In genomic region chr2:202035941-202036372, GRCh38 we compare ENCODE assay signal across 1 cellular context.
A peak's percentile ranks its signal among the peaks of the same experiment; 100 is the strongest.
TF ChIP-seq lines count a peak whose summit lies in the region.

No MANE protein-coding gene starts in this region.

TF ChIP-seq in WTC11, 78 proteins besides CTCF, POLR2A, EP300 and RAD21 (continued from another document):
- TF ChIP-seq E2F4 (CRISPR knock-in tag; IDR thresholded peaks at IDR 0.05; ENCODE audit: borderline replicate concordance, low read depth): no peak
- TF ChIP-seq E2F1 (CRISPR knock-in tag; IDR thresholded peaks at IDR 0.05): 0 out of 2 replicates have a peak, but pooled peaks have one; percentile 3
TF ChIP-seq in WTC11: peak in this region for 8.
